In the genomic region with DNA sequence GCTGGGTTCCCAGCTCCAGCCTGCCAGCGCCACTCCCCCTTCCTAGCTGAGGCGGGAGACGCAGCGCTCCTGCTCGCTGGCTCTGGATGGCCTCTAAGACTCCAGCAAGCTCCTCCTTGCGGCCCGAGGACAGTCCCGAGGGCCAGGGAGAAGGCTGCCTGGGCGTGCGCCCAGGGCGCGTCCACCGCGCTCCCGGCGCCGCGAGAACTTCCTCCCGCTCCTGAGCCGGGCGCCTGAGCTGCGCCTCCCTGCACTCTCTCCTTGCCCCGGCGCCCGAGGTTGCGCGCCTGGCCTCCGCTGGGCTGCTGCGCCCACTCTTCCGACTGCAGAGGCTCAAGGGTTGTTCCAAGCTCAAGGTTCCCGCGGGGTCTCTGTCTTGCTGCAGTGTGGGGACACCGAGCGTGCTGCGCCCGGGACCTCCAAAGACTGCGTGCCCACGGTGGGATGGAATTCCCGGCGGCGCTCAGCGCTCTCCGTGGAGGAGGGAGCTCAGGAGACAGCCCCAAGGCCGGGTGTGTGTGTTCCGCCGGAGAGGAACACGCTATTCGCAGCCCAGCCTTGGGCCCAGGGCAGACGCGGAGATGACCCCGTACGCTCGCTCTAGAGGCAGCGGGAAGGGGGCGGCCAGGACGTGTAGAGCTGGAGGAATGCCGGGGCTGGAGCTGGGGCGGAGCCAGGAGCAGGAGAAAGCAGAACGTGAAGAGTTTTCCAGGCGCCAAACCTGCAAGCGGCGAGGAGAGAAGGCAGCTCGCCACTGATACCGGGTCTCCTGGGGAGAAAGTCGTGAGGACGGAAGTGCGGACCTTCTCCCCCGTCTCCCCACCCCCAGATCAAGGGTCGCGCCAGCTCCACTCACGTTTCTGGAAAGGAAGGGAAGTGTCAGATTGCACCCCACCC, we compare ENCODE assay signal across 8 cellular contexts. TPM values are rescaled to one million over a fixed set of nuclear protein-coding genes. Genes with fewer than 3 reads are reported as not detected.
DNase-seq lines count a peak whose midpoint lies in the region; ATAC-seq and TF ChIP-seq lines count a peak whose summit lies in the region.

A gene with protein sequence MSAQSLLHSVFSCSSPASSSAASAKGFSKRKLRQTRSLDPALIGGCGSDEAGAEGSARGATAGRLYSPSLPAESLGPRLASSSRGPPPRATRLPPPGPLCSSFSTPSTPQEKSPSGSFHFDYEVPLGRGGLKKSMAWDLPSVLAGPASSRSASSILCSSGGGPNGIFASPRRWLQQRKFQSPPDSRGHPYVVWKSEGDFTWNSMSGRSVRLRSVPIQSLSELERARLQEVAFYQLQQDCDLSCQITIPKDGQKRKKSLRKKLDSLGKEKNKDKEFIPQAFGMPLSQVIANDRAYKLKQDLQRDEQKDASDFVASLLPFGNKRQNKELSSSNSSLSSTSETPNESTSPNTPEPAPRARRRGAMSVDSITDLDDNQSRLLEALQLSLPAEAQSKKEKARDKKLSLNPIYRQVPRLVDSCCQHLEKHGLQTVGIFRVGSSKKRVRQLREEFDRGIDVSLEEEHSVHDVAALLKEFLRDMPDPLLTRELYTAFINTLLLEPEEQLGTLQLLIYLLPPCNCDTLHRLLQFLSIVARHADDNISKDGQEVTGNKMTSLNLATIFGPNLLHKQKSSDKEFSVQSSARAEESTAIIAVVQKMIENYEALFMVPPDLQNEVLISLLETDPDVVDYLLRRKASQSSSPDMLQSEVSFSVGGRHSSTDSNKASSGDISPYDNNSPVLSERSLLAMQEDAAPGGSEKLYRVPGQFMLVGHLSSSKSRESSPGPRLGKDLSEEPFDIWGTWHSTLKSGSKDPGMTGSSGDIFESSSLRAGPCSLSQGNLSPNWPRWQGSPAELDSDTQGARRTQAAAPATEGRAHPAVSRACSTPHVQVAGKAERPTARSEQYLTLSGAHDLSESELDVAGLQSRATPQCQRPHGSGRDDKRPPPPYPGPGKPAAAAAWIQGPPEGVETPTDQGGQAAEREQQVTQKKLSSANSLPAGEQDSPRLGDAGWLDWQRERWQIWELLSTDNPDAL (N-terminal part only) (minus strand): TSS at position 777 of the 897 bp plus-strand sequence. CDS start 1,092 bp downstream, outside the sequence.

- H3K36me3 ChIP-seq in HEK293 (ENCODE audit: control insufficient read depth in 2 of 2, insufficient read depth in 1 of 2, low read length in 2 of 2) = no peaks in the 10 kb centered on the region
- no peaks in the 10 kb centered on the region for H3K36me3 ChIP-seq in breast epithelium
- H3K36me3 ChIP-seq in tibial artery = no peaks in the 10 kb centered on the region

- H3K9me3 ChIP-seq in AG04450 (ENCODE audit: control insufficient read depth, insufficient read depth, low read length) = no peaks in the 10 kb centered on the region; the same call in 1 of the 2 replicates
- H3K9me3 ChIP-seq in HEK293 (ENCODE audit: control insufficient read depth, insufficient read depth, low read depth, low read length) = no peaks in the 10 kb centered on the region
- H3K9me3 ChIP-seq in breast epithelium = no peaks in the 10 kb centered on the region
- H3K9me3 ChIP-seq in tibial artery = peaks cover 0 to 8% (median 0%) of the 10 kb centered on the region in 3 donors

- H3K4me3 ChIP-seq in AG04450 (ENCODE audit: low read depth, low read length) (peak within 1 kb of the TSS; percentile 52), HEK293 (ENCODE audit: low read depth, low read length) (peak within 1 kb of the TSS; percentile 37), breast epithelium (peak within 1 kb of the TSS; percentile 48 to 67 (median 51)), tibial artery (peak within 1 kb of the TSS; percentile 55 to 59)

- peaks cover 32% of the 10 kb centered on the region for H3K27me3 ChIP-seq in AG04450 (ENCODE audit: control insufficient read depth, insufficient read depth, low read length)
- peaks cover 0 to 73% of the 10 kb centered on the region in 2 donors for H3K27me3 ChIP-seq in breast epithelium
- H3K27me3 ChIP-seq in tibial artery = no peaks in the 10 kb centered on the region

- H3K27ac ChIP-seq in AG04450 (ENCODE audit: low read depth, low read length) (no peak within 1 kb of the TSS), HEK293 (ENCODE audit: extremely low read depth, low read depth, low read length) (no peak within 1 kb of the TSS), breast epithelium (peak within 1 kb of the TSS in 1 of 2 donors; percentile 78), tibial artery (peak within 1 kb of the TSS; percentile 50 to 70)

- H3K4me1 ChIP-seq in HEK293 (ENCODE audit: control insufficient read depth, insufficient read depth, low read length) (no peaks in the 10 kb centered on the region), breast epithelium (no peaks in the 10 kb centered on the region), tibial artery (peaks cover 0 to 6% (median 0%) of the 10 kb centered on the region in 4 donors)

- TF ChIP-seq CTCF in AG04450 (IDR thresholded peaks at IDR 0.05; ENCODE audit: low read depth, low read length) (no peak), HEK293 (tag by site-specific recombination; IDR thresholded peaks at IDR 0.05) (no peak), breast epithelium (IDR thresholded peaks at IDR 0.05) (no peak), tibial artery (IDR thresholded peaks at IDR 0.05) (no peak)

- no peak for DNase-seq in AG04450 (ENCODE audit: low read depth, low spot score)
- DNase-seq in breast epithelium (ENCODE audit: low spot score in 2 of 2) = no peak
- no peak for DNase-seq in left lobe of liver (ENCODE audit: low spot score)
- DNase-seq in tibial artery = peak; percentile 25 to 68
- DNase-seq in DMS79 treated with DMSO at 0.1 percent for 48 hours (lab: John Stamatoyannopoulos, UW) = no peak

- CTCF ChIA-PET in AG04450 (lab: Charles Lee) (no interaction called here), HEK293 (lab: Yijun Ruan, JAX) (interaction anchor here (0.5 kb wide), 1 partner anchor 76 kb away, joined by 3 read pairs; no protein-coding TSS in a partner anchor)

- POLR2A ChIA-PET in AG04450 (lab: Yijun Ruan, JAX) (interaction anchor here (0.6 kb wide), 1 partner anchor 168 kb away, joined by 4 read pairs; no protein-coding TSS in a partner anchor), HEK293 (lab: Yijun Ruan, JAX) (no interaction called here)

- intact Hi-C loops in breast epithelium (cut with DNase I; ENCODE audit: low total_unique reads) = no loop called here
- intact Hi-C loops in tibial artery (cut with DNase I; ENCODE audit: low total_unique reads) = no loop called here

- TF ChIP-seq POLR2A in breast epithelium (IDR thresholded peaks at IDR 0.05) = no peak

- ATAC-seq in left lobe of liver (peak; percentile 43), HG03139 (IDR thresholded peaks at IDR 0.05; ENCODE audit: unreplicated experiment) (no peak), HG02973 (IDR thresholded peaks at IDR 0.05; ENCODE audit: unreplicated experiment) (no peak)

TF ChIP-seq in HEK293, 187 proteins besides CTCF, POLR2A, EP300 and RAD21 (continues in another document):
- TF ChIP-seq ZNF223 (tag by site-specific recombination; IDR thresholded peaks at IDR 0.05) (no peak), ZNF747 (tag by site-specific recombination; IDR thresholded peaks at IDR 0.05) (no peak), ZNF266 (tag by site-specific recombination; IDR thresholded peaks at IDR 0.05; ENCODE audit: low read depth) (no peak), KLF8 (tag by site-specific recombination; IDR thresholded peaks at IDR 0.05) (no peak), ZNF571 (tag by site-specific recombination; IDR thresholded peaks at IDR 0.05) (no peak), ZNF202 (tag by site-specific recombination; IDR thresholded peaks at IDR 0.05; ENCODE audit: borderline replicate concordance) (no peak), ZBTB17 (tag by site-specific recombination; IDR thresholded peaks at IDR 0.05) (no peak; the same call in none of the 2 replicates), GFI1B (tag by site-specific recombination; IDR thresholded peaks at IDR 0.05) (no peak), ZNF548 (tag by site-specific recombination; IDR thresholded peaks at IDR 0.05) (no peak), ZNF596 (tag by site-specific recombination; IDR thresholded peaks at IDR 0.05) (no peak)
- TF ChIP-seq, protein P1, sequence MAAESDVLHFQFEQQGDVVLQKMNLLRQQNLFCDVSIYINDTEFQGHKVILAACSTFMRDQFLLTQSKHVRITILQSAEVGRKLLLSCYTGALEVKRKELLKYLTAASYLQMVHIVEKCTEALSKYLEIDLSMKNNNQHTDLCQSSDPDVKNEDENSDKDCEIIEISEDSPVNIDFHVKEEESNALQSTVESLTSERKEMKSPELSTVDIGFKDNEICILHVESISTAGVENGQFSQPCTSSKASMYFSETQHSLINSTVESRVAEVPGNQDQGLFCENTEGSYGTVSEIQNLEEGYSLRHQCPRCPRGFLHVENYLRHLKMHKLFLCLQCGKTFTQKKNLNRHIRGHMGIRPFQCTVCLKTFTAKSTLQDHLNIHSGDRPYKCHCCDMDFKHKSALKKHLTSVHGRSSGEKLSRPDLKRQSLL (tag by site-specific recombination; IDR thresholded peaks at IDR 0.05) = peak; percentile 96
- TF ChIP-seq, protein P2, sequence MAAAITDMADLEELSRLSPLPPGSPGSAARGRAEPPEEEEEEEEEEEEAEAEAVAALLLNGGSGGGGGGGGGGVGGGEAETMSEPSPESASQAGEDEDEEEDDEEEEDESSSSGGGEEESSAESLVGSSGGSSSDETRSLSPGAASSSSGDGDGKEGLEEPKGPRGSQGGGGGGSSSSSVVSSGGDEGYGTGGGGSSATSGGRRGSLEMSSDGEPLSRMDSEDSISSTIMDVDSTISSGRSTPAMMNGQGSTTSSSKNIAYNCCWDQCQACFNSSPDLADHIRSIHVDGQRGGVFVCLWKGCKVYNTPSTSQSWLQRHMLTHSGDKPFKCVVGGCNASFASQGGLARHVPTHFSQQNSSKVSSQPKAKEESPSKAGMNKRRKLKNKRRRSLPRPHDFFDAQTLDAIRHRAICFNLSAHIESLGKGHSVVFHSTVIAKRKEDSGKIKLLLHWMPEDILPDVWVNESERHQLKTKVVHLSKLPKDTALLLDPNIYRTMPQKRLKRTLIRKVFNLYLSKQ (tag by site-specific recombination; IDR thresholded peaks at IDR 0.05; ENCODE audit: borderline replicate concordance) = no peak
- TF ChIP-seq, protein P3, sequence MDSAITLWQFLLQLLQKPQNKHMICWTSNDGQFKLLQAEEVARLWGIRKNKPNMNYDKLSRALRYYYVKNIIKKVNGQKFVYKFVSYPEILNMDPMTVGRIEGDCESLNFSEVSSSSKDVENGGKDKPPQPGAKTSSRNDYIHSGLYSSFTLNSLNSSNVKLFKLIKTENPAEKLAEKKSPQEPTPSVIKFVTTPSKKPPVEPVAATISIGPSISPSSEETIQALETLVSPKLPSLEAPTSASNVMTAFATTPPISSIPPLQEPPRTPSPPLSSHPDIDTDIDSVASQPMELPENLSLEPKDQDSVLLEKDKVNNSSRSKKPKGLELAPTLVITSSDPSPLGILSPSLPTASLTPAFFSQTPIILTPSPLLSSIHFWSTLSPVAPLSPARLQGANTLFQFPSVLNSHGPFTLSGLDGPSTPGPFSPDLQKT (IDR thresholded peaks at IDR 0.05; ENCODE audit: borderline replicate concordance, low read depth, low read length) = no peak

RNA-seq across cellular contexts. Expression of the gene that starts here (rescaled TPM):
- polyA plus RNA-seq in AG04450 (2011; rRNA removed) = 3.7 and 4.0 TPM in 2 replicates
- polyA minus RNA-seq in AG04450 (2011; rRNA and poly(A)+ RNA removed) = 6.5 and 8.5 TPM in 2 replicates
- total RNA-seq in breast epithelium (10 to 100 TPM; 10.1 to 32.6 (median 14.7) TPM), left lobe of liver (0.65 TPM)

Comparison
In these comparisons a context has a peak if more than half of its experiments do, and no peak if none do; other contexts are left out.
1. Peak in ATAC-seq in left lobe of liver; RNA of the gene not detected or under 1 TPM.
2. DNase-seq: peak in tibial artery (2 of 2); none in AG04450 (single experiment), breast epithelium (0 of 2), left lobe of liver (single experiment) and DMS79 treated with DMSO at 0.1 percent for 48 hours (single experiment).
3. H3K27ac ChIP-seq: peak in tibial artery (2 of 2); none in AG04450 (single experiment) and HEK293 (single experiment).
4. Peak in every context shown above with its lines, with median percentiles within 50 percentile points of each other: H3K4me3 ChIP-seq.